Comparison of ENCODE assay signal across 8 cellular contexts in the genomic region with DNA sequence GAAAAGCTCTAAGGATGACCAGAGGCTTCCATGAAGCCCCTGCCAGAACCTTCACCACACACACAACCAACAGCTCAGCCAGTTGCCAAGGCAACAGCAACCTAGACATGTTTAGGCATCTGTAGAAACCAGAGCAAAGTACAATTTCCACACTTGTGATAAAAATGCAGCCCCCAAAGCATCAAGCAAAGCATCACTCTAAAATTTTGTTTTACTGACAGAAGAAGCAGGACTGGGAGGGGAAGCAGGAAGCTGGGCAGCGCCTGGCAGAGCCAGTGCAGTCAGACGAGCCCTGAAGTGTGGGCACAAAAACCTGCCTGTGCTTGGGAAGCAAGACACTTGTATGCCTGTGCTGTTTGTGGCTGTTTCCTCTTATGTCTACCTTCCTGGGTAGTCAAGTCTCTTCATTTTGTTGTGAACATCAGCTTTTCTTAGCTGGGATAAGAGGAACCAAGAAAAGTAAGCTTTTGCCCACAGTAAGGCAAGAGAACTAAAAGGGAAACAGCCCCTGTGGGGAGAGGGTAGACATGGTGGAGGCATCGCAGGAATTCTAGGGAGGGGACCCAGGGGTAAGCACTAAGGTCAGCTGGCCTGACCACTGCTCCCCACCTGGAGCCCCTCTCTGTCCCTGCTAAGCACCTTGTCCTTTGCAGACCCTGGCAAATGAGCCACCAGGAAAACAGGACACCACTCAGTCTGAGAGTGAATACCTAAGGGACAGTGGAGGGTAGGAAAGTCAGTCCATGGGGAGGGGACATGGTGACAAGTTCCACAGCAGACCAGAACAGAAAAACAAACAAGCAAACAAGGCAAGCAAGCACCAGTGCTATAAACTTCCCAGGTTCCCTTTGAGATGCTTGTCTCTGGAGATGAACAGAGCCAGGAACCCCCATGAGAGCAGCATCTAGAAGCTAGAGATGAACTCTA. TPM values are rescaled to one million over a fixed set of nuclear protein-coding genes. Genes with fewer than 3 reads are reported as not detected.
DNase-seq lines count a peak whose midpoint lies in the region; TF ChIP-seq lines count a peak whose summit lies in the region.

No MANE protein-coding gene starts in this region.

- H3K27ac Mint-ChIP-seq in osteocyte (ENCODE audit: unreplicated experiment) = peak overlapping the region; percentile 70

- no peaks in the 10 kb centered on the region for H3K27me3 Mint-ChIP-seq in osteocyte (ENCODE audit: unreplicated experiment)

- TF ChIP-seq EP300 in esophagus muscularis mucosa (IDR thresholded peaks at IDR 0.05) = no peak

- DNase-seq in GM06990 (ENCODE audit: extremely low read depth, insufficient read length) (peak; percentile 41), RWPE1 (ENCODE audit: low spot score) (no peak), esophagus muscularis mucosa (ENCODE audit: extremely low spot score) (no peak), osteocyte (ENCODE audit: extremely low spot score, unreplicated experiment) (no peak), HuH-7.5 (ENCODE audit: low spot score) (no peak), NCI-H2029 (lab: John Stamatoyannopoulos, UW) (no peak), WERI-Rb-1 (no peak), RKO (ENCODE audit: low spot score) (no peak)

- H3K4me3 ChIP-seq in GM06990 (replicated peaks; ENCODE audit: low read depth, low read length) (peak overlapping the region; percentile 46), esophagus muscularis mucosa (no peak overlapping the region), WERI-Rb-1 (ENCODE audit: low read depth, low read length) (no peak overlapping the region)

- no peak for TF ChIP-seq CTCF in GM06990 (IDR thresholded peaks at IDR 0.05; ENCODE audit: insufficient read depth, low read length, poor library complexity, severe bottlenecking)
- TF ChIP-seq CTCF in RWPE1 (conservative IDR thresholded peaks at IDR 0.05; ENCODE audit: low read depth) = no peak
- no peak for TF ChIP-seq CTCF in esophagus muscularis mucosa (IDR thresholded peaks at IDR 0.05)
- TF ChIP-seq CTCF in osteocyte (IDR thresholded peaks at IDR 0.05) = no peak
- no peak for TF ChIP-seq CTCF in WERI-Rb-1 (IDR thresholded peaks at IDR 0.05; ENCODE audit: low read depth, low read length)

- H3K27me3 ChIP-seq in GM06990 (replicated peaks; ENCODE audit: control insufficient read depth, insufficient read depth, low read length) (no peaks in the 10 kb centered on the region), esophagus muscularis mucosa (no peaks in the 10 kb centered on the region), WERI-Rb-1 (ENCODE audit: insufficient read depth, low read depth, severe bottlenecking) (no peaks in the 10 kb centered on the region)

- H3K4me1 Mint-ChIP-seq in osteocyte (ENCODE audit: unreplicated experiment) = peaks cover 58% of the 10 kb centered on the region

- WGBS in esophagus muscularis mucosa = 47% methylated on average over 2 of the region's 3 CpGs

- POLR2A ChIA-PET in RWPE1 (lab: Yijun Ruan, JAX; ENCODE audit: low non-redundant PET) = interaction anchor here (2.0 kb wide), 1 partner anchor 13 kb away, joined by 4 read pairs; a partner anchor contains a TSS

- CTCF ChIA-PET in RWPE1 (lab: Yijun Ruan, JAX) = interaction anchor here (0.6 kb wide), 2 partner anchors 59 to 557 kb away, joined by 3 read pairs; no protein-coding TSS in a partner anchor

- H3K9me3 Mint-ChIP-seq in osteocyte (ENCODE audit: unreplicated experiment) = no peaks in the 10 kb centered on the region

- no peak for TF ChIP-seq POLR2A in esophagus muscularis mucosa (IDR thresholded peaks at IDR 0.05; ENCODE audit: low read depth)

- H3K4me3 Mint-ChIP-seq in osteocyte (ENCODE audit: unreplicated experiment) = no peak overlapping the region

- H3K36me3 Mint-ChIP-seq in osteocyte (ENCODE audit: unreplicated experiment) = peaks cover 6% of the 10 kb centered on the region

- H3K36me3 ChIP-seq in GM06990 (ENCODE audit: control insufficient read depth, insufficient read depth, low read length) (no peaks in the 10 kb centered on the region), esophagus muscularis mucosa (no peaks in the 10 kb centered on the region), WERI-Rb-1 (no peaks in the 10 kb centered on the region)

- H3K27ac ChIP-seq in RWPE1 = peak overlapping the region; percentile 74
- peak overlapping the region; percentile 43 to 68 (median 61) for H3K27ac ChIP-seq in esophagus muscularis mucosa (replicated peaks in 1 of 4)
- H3K27ac ChIP-seq in WERI-Rb-1 = no peak overlapping the region

- intact Hi-C loops in esophagus muscularis mucosa (cut with DNase I) = no loop called here

- H3K4me1 ChIP-seq in esophagus muscularis mucosa = peaks cover 55 to 98% (median 86%) of the 10 kb centered on the region in 4 donors

- no peaks in the 10 kb centered on the region for H3K9me3 ChIP-seq in esophagus muscularis mucosa
- peaks cover 3% of the 10 kb centered on the region for H3K9me3 ChIP-seq in WERI-Rb-1 (ENCODE audit: severe bottlenecking)

RNA-seq across cellular contexts. Expression of a gene that starts 13.4 kb away (rescaled TPM):
- total RNA-seq in esophagus muscularis mucosa (100 to 1,000 TPM in 3 of 4 donors, 10 to 100 TPM in 1; 91.1 to 147 (median 116) TPM), osteocyte (51.0 and 51.7 TPM in 2 replicates)
